ENCODE assay signal across 11 cellular contexts in the genomic region with DNA sequence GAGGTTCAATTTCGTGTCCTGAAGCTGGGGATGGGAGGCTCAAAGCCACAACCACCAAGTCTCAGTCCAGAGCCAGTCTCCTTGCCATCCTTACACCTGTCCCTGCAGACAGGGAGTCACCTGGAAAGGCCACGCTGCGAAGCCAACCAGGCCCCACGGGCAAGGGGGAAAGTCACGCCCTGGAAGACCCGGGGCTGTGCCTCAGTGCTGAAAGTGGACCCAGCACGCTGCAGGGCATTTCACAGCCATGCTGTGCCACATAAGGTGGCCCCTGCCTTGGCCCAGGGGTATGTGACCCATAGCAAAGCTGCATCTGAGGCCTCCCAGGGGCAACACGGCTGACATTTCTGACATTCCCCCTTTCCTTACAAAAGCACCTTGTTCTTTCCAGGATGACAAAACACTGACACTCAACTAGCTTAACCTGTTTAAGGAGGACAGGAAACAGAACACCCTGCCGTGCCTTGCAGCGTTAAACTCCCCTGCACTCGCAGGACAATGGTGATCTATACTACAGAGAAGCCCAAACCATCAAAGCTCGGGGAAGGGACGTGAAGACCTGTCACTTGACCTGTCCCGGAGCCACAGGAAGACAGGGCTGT. TPM values are rescaled to one million over a fixed set of nuclear protein-coding genes. Genes with fewer than 3 reads are reported as not detected.
A peak's percentile ranks its signal among the peaks of the same experiment; 100 is the strongest.
DNase-seq lines count a peak whose midpoint lies in the region; ATAC-seq, FAIRE-seq and TF ChIP-seq lines count a peak whose summit lies in the region.
"Had no signal": no experiment of that assay in that cellular context is flagged by ENCODE, and none has a peak within 500 bp of the region (broad histone marks: within the 10 kb centered on the region; RNA-seq: fewer than 3 reads in every experiment).

No MANE protein-coding gene starts in this region.

- DNase-seq in HTR-8/SVneo (ENCODE audit: insufficient read length, low spot score) (no peak), epithelial cell of esophagus (ENCODE audit: low read depth) (peak; percentile 60), NCI-H526 treated with DMSO at 0.1 percent for 48 hours (lab: John Stamatoyannopoulos, UW) (no peak)
- DNase-seq: NCI-H2227 treated with DMSO at 0.1 percent for 48 hours had no signal

- H3K4me1 Mint-ChIP-seq in activated T-helper 17 cell treated with anti-CD3 and anti-CD28 coated beads, Interleukin-2, amount 50 U/mL, for 72 hours, result no peaks in the 10 kb centered on the region
- no peaks in the 10 kb centered on the region for H3K4me1 Mint-ChIP-seq in stimulated activated memory B cell treated with anti-CD40 and anti-IgM and Interleukin-4, amounts not matched to agents 10 μg/mL and 1 μg/mL and 100 μg/mL, for 72 hours

- H3K27me3 Mint-ChIP-seq in activated T-helper 17 cell treated with anti-CD3 and anti-CD28 coated beads, Interleukin-2, amount 50 U/mL, for 72 hours, result no peaks in the 10 kb centered on the region
- H3K27me3 Mint-ChIP-seq in stimulated activated memory B cell treated with anti-CD40 and anti-IgM and Interleukin-4, amounts not matched to agents 10 μg/mL and 1 μg/mL and 100 μg/mL, for 72 hours, result no peaks in the 10 kb centered on the region

- peak; percentile 40 for FAIRE-seq in HTR-8/SVneo (lab: Jason Lieb, UNC)

- no peak overlapping the region for H3K4me3 Mint-ChIP-seq in activated T-helper 17 cell treated with anti-CD3 and anti-CD28 coated beads, Interleukin-2, amount 50 U/mL, for 72 hours
- no peak overlapping the region for H3K4me3 Mint-ChIP-seq in stimulated activated memory B cell treated with anti-CD40 and anti-IgM and Interleukin-4, amounts not matched to agents 10 μg/mL and 1 μg/mL and 100 μg/mL, for 72 hours
- H3K4me3 Mint-ChIP-seq: CD8-positive, alpha-beta T cell had no signal

- TF ChIP-seq CTCF in epithelial cell of esophagus (IDR thresholded peaks at IDR 0.05; ENCODE audit: insufficient read depth, low read depth, low read length, missing control alignments), result no peak

- no peaks in the 10 kb centered on the region for H3K9me3 Mint-ChIP-seq in activated T-helper 17 cell treated with anti-CD3 and anti-CD28 coated beads, Interleukin-2, amount 50 U/mL, for 72 hours
- no peaks in the 10 kb centered on the region for H3K9me3 Mint-ChIP-seq in stimulated activated memory B cell treated with anti-CD40 and anti-IgM and Interleukin-4, amounts not matched to agents 10 μg/mL and 1 μg/mL and 100 μg/mL, for 72 hours
- H3K9me3 Mint-ChIP-seq: CD8-positive, alpha-beta T cell had no signal

- H3K27ac Mint-ChIP-seq in activated T-helper 17 cell treated with anti-CD3 and anti-CD28 coated beads, Interleukin-2, amount 50 U/mL, for 72 hours, result peak overlapping the region; percentile 33
- H3K27ac Mint-ChIP-seq in stimulated activated memory B cell treated with anti-CD40 and anti-IgM and Interleukin-4, amounts not matched to agents 10 μg/mL and 1 μg/mL and 100 μg/mL, for 72 hours, result peak overlapping the region; percentile 62
- H3K27ac Mint-ChIP-seq: CD8-positive, alpha-beta T cell had no signal

- H3K4me3 ChIP-seq in epithelial cell of esophagus (ENCODE audit: low read length), result no peak overlapping the region
- H3K4me3 ChIP-seq: SJSA1 had no signal

- ATAC-seq in activated T-helper 17 cell treated with anti-CD3 and anti-CD28 coated beads, Interleukin-2, amount 50 U/mL, for 72 hours (replicated peaks), result no peak
- no peak for ATAC-seq in stimulated activated memory B cell treated with anti-CD40 and anti-IgM and Interleukin-4, amounts not matched to agents 10 μg/mL and 1 μg/mL and 100 μg/mL, for 72 hours
- no peak for ATAC-seq in GM21619 (IDR thresholded peaks at IDR 0.05; ENCODE audit: unreplicated experiment)
- ATAC-seq in GM18867 (IDR thresholded peaks at IDR 0.05; ENCODE audit: unreplicated experiment), result no peak

- H3K36me3 Mint-ChIP-seq in activated T-helper 17 cell treated with anti-CD3 and anti-CD28 coated beads, Interleukin-2, amount 50 U/mL, for 72 hours (ENCODE audit: low read depth), result peaks cover 93% of the 10 kb centered on the region
- peaks cover 61% of the 10 kb centered on the region for H3K36me3 Mint-ChIP-seq in stimulated activated memory B cell treated with anti-CD40 and anti-IgM and Interleukin-4, amounts not matched to agents 10 μg/mL and 1 μg/mL and 100 μg/mL, for 72 hours

RNA-seq across cellular contexts. Expression of gene CHERP, which starts 14.8 kb away (rescaled TPM):
- total RNA-seq in activated T-helper 17 cell treated with anti-CD3 and anti-CD28 coated beads, Interleukin-2, amount 50 U/mL, for 72 hours, result 10 to 100 TPM; 56.5 to 74.9 TPM

RNA-seq across cellular contexts. Expression of gene C19orf44, which starts 31.2 kb away (rescaled TPM):
- total RNA-seq in activated T-helper 17 cell treated with anti-CD3 and anti-CD28 coated beads, Interleukin-2, amount 50 U/mL, for 72 hours, result 1 to 10 TPM; 4.0 to 4.2 TPM

RNA-seq across cellular contexts. Expression of gene CALR3, which starts 31.5 kb away (rescaled TPM):
- not detected for total RNA-seq in activated T-helper 17 cell treated with anti-CD3 and anti-CD28 coated beads, Interleukin-2, amount 50 U/mL, for 72 hours
- total RNA-seq: CD8-positive, alpha-beta T cell; OCI-LY7; SJSA1 had no signal

RNA-seq across cellular contexts. Expression of gene SLC35E1, which starts 44.8 kb away (rescaled TPM):
- total RNA-seq in activated T-helper 17 cell treated with anti-CD3 and anti-CD28 coated beads, Interleukin-2, amount 50 U/mL, for 72 hours, result 100 to 1,000 TPM in 1 of 2 donors, 10 to 100 TPM in 1; 71.8 to 117 TPM

RNA-seq across cellular contexts. Expression of gene EPS15L1, which starts 55.7 kb away (rescaled TPM):
- 10 to 100 TPM; 35.6 to 45.0 TPM for total RNA-seq in activated T-helper 17 cell treated with anti-CD3 and anti-CD28 coated beads, Interleukin-2, amount 50 U/mL, for 72 hours
